In the genomic region with DNA sequence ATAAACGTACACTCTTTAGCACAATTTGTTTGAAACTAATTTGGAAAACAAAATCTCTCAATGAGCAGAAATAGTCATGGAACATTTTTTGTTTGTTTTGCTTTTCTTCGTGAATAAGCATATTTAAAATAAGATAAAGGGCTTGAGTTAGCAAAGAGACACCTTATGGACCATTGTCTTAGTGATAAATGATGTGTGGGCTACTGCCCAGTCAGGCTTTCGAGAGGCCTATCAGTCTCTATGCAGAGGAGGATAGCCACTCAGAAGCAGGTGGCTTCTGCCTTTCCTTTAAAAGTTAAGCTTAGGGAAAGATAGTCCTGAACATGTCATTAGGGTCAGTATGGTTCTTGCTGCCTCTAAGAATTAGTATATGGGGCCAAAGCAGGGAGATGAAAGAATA, we compare ENCODE assay signal across 1 cellular context.
TF ChIP-seq lines count a peak whose summit lies in the region.

No MANE protein-coding gene starts in this region.

TF ChIP-seq in H1, 55 proteins besides CTCF, POLR2A, EP300 and RAD21:
- no peak for TF ChIP-seq POLR2AphosphoS5 (IDR thresholded peaks at IDR 0.05; ENCODE audit: low read depth, low read length)
- TF ChIP-seq SP1 (IDR thresholded peaks at IDR 0.05; ENCODE audit: low read depth, low read length), result no peak
- TF ChIP-seq TAF1 (IDR thresholded peaks at IDR 0.05; ENCODE audit: low read depth, low read length), result no peak
- no peak for TF ChIP-seq KDM5A (IDR thresholded peaks at IDR 0.05; ENCODE audit: low read length)
- TF ChIP-seq KDM1A (IDR thresholded peaks at IDR 0.05; ENCODE audit: borderline replicate concordance, low read length), result no peak
- TF ChIP-seq, protein P1, sequence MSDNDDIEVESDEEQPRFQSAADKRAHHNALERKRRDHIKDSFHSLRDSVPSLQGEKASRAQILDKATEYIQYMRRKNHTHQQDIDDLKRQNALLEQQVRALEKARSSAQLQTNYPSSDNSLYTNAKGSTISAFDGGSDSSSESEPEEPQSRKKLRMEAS (IDR thresholded peaks at IDR 0.05), result no peak
- no peak for TF ChIP-seq FOSL1 (IDR thresholded peaks at IDR 0.05; ENCODE audit: insufficient read depth, low read depth, low read length)
- no peak for TF ChIP-seq BCL11A (IDR thresholded peaks at IDR 0.05; ENCODE audit: low read depth in 2 of 2, low read length in 2 of 2)
- TF ChIP-seq TEAD4 (IDR thresholded peaks at IDR 0.05; ENCODE audit: low read depth, low read length), result no peak
- TF ChIP-seq RBBP5 (IDR thresholded peaks at IDR 0.05; ENCODE audit: borderline replicate concordance, low read depth, low read length), result no peak
- TF ChIP-seq SRF (IDR thresholded peaks at IDR 0.05; ENCODE audit: low read depth, low read length), result no peak
- no peak for TF ChIP-seq TBP (IDR thresholded peaks at IDR 0.05; ENCODE audit: low read depth, low read length)
- TF ChIP-seq CTBP2 (IDR thresholded peaks at IDR 0.05; ENCODE audit: borderline replicate concordance, insufficient read depth, insufficient read length, low read length), result no peak
- no peak for TF ChIP-seq CEBPB (IDR thresholded peaks at IDR 0.05; ENCODE audit: low read depth, low read length)
- TF ChIP-seq SAP30 (IDR thresholded peaks at IDR 0.05; ENCODE audit: insufficient read depth, insufficient replicate concordance, low read length), result no peak
- TF ChIP-seq SP2 (IDR thresholded peaks at IDR 0.05; ENCODE audit: low read length), result no peak
